ENCODE assay signal across 21 cellular contexts in genomic region chr9:101054657-101055056, GRCh38. TPM values are rescaled to one million over a fixed set of nuclear protein-coding genes. Genes with fewer than 3 reads are reported as not detected.
"Had no signal": no experiment of that assay in that cellular context is flagged by ENCODE, and none has a peak within 500 bp of the region (broad histone marks: within the 10 kb centered on the region; RNA-seq: fewer than 3 reads in every experiment).

No MANE protein-coding gene starts in this region.

- H3K27me3 ChIP-seq: cardiac muscle cell, foreskin keratinocyte, left lung had no signal

- H3K4me3 ChIP-seq: cardiac muscle cell, left lung, spleen had no signal

- ATAC-seq: activated CD8-positive, alpha-beta memory T cell treated with anti-CD3 and anti-CD28 coated beads, Interleukin-2, amount 10 ng/mL, durations not matched to agents 7 days and 5 days; effector memory CD8-positive, alpha-beta T cell; foreskin keratinocyte; left lung; naive thymus-derived CD4-positive, alpha-beta T cell had no signal

- H3K9me3 ChIP-seq: left lung, spleen had no signal

- DNase-seq: activated B cell treated with CpG ODN at 0.5 μM for 24 hours; activated CD4-positive, alpha-beta memory T cell treated with anti-CD3 and anti-CD28 coated beads, Interleukin-2, amount 10 ng/mL, durations not matched to agents 7 days and 5 days; activated CD4-positive, alpha-beta T cell treated with anti-CD3 and anti-CD28 coated beads for 4 hours; activated CD8-positive, alpha-beta memory T cell treated with anti-CD3 and anti-CD28 coated beads, Interleukin-2, amount 10 ng/mL, durations not matched to agents 7 days and 5 days; activated naive CD4-positive, alpha-beta T cell; activated naive CD8-positive, alpha-beta T cell treated with anti-CD3 and anti-CD28 coated beads for 36 hours; amniotic stem cell; effector memory CD8-positive, alpha-beta T cell; foreskin keratinocyte; hippocampal formation; left lung; naive thymus-derived CD4-positive, alpha-beta T cell; spleen; stimulated activated naive CD4-positive, alpha-beta T cell had no signal

- H3K27ac ChIP-seq: cardiac muscle cell, epithelial cell of prostate, foreskin keratinocyte, left lung, parathyroid adenoma, spleen had no signal

- H3K9ac ChIP-seq: parathyroid adenoma had no signal

- H3K36me3 ChIP-seq: cardiac muscle cell, left lung, spleen had no signal

- H3K79me2 ChIP-seq: parathyroid adenoma had no signal

- H2AFZ ChIP-seq: parathyroid adenoma had no signal

- H3K4me1 ChIP-seq: foreskin keratinocyte, left lung, parathyroid adenoma, spleen had no signal

RNA-seq across cellular contexts. Expression of gene PLPPR1, which starts 26.1 kb away (rescaled TPM):
- total RNA-seq: activated B cell treated with CpG ODN at 0.5 μM for 24 hours; activated CD4-positive, alpha-beta memory T cell treated with anti-CD3 and anti-CD28 coated beads, Interleukin-2, amount 10 ng/mL, durations not matched to agents 7 days and 5 days; activated CD8-positive, alpha-beta memory T cell treated with anti-CD3 and anti-CD28 coated beads, Interleukin-2, amount 10 ng/mL, durations not matched to agents 7 days and 5 days; activated naive CD8-positive, alpha-beta T cell treated with anti-CD3 and anti-CD28 coated beads for 36 hours; chondrocyte; fibroblast of lung; foreskin keratinocyte; naive thymus-derived CD4-positive, alpha-beta T cell; spleen; T-helper 2 cell treated with Interferon-gamma antibody and Interleukin-4, amounts not matched to agents 100 ng/mL and 5 ng/mL, for 36 hours; ureter had no signal
- polyA plus RNA-seq: fibroblast of lung; foreskin keratinocyte; naive thymus-derived CD4-positive, alpha-beta T cell; spleen had no signal
